In the genomic region with DNA sequence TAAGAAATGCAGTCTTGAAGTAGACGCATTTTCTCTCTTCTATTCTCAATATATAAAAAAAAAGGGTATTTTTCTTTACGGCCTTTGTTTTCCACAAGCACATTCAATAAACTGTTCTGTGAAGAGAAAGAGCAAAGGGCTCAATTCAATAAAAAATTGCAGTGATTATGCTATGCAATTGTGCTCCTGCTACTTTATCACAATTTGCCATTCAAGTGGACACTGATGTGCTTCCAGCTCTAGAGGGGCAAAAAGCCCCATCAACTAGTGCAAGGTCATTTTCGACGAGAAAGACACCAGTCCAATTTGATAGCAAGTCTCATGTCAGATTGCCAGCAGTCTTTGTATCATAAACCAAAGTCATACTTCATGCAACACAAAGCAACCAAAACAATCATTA, we compare ENCODE assay signal across 4 cellular contexts.
"Had no signal": no experiment of that assay in that cellular context is flagged by ENCODE, and none has a peak within 500 bp of the region (broad histone marks: within the 10 kb centered on the region; RNA-seq: fewer than 3 reads in every experiment).

No MANE protein-coding gene starts in this region.

- DNase-seq: H9, HCEC 1CT, IMR-90 had no signal

- H3K4me3 ChIP-seq: GM23338 had no signal

- ATAC-seq: GM23338 had no signal

- H2AFZ ChIP-seq: GM23338 had no signal

- H3K4me2 ChIP-seq: GM23338 had no signal
